Comparison of ENCODE assay signal across 8 cellular contexts in genomic region chr21:20266369-20266710, GRCh38.
"Had no signal": no experiment of that assay in that cellular context is flagged by ENCODE, and none has a peak within 500 bp of the region (broad histone marks: within the 10 kb centered on the region; RNA-seq: fewer than 3 reads in every experiment).

No MANE protein-coding gene starts in this region.

- H3K4me1 Mint-ChIP-seq: GM23338 had no signal

- DNase-seq: H7, HFFc6 had no signal

- H3K36me3 Mint-ChIP-seq: IgD-negative memory B cell had no signal

- H3K27ac ChIP-seq: HL-60 had no signal

- H2AFZ ChIP-seq: GM23338 had no signal

- H3K27me3 Mint-ChIP-seq: IgD-negative memory B cell had no signal

- FAIRE-seq: HepG2 had no signal

- H3K36me3 ChIP-seq: HAP-1 had no signal

- H3K4me2 ChIP-seq: GM23338 had no signal

- H3K4me1 ChIP-seq: HAP-1 had no signal

- H3K9me3 Mint-ChIP-seq: GM23338 had no signal

- H3K9me3 ChIP-seq: HAP-1 had no signal

- ATAC-seq: GM23338, HCT116, HepG2 had no signal

- H3K27ac Mint-ChIP-seq: GM23338, HFFc6, IgD-negative memory B cell had no signal

- H3K4me3 ChIP-seq: GM23338, HAP-1 had no signal

- H3K4me3 Mint-ChIP-seq: GM23338, HFFc6, IgD-negative memory B cell had no signal
